1 cellular context compared by ENCODE assay signal in genomic region chr5:153592081-153592480, GRCh38.
TF ChIP-seq lines count a peak whose summit lies in the region.

No MANE protein-coding gene starts in this region.

TF ChIP-seq in GM23338, 12 proteins besides CTCF, POLR2A, EP300 and RAD21 (continued from another document):
- TF ChIP-seq REST (IDR thresholded peaks at IDR 0.05; ENCODE audit: unreplicated experiment): no peak
- TF ChIP-seq ZNF462 (CRISPR knock-in tag; IDR thresholded peaks at IDR 0.05): no peak
